28 cellular contexts compared by ENCODE assay signal in the genomic region with DNA sequence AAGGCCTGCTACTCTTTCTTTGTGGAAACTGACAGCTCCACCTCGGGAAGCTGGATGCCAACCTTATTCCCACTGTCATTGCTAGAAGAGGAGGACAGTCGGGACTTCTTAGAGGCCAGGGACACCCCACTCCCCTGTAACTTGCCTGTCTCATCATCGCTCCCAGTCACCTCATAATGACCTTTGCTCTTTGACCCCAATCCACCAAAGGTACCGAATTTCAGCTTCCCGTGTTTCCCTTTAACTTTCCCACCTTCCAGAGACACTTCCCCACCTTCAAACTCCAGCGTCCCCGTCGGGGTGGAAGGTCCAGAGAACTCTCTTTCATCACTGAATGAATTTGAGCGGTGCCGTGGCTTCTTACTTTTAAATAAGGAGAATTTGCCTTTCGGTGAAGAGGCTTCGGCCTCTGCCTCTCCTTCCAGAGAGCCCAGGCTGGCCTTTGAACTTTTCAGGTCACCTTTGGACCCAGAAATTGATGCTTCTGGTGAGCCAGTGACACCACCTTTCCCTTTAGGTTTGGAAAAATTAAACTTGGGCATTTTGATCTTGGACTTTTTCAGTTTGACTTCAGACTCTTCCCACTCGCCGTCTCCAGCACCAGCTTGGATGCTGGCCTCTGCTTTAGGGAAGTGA. TPM values are rescaled to one million over a fixed set of nuclear protein-coding genes. Genes with fewer than 3 reads are reported as not detected.
A peak's percentile ranks its signal among the peaks of the same experiment; 100 is the strongest.
DNase-seq lines count a peak whose midpoint lies in the region; ATAC-seq, FAIRE-seq and TF ChIP-seq lines count a peak whose summit lies in the region.
"Had no signal": no experiment of that assay in that cellular context is flagged by ENCODE, and none has a peak within 500 bp of the region (broad histone marks: within the 10 kb centered on the region; RNA-seq: fewer than 3 reads in every experiment).

No MANE protein-coding gene starts in this region.

- no peaks in the 10 kb centered on the region for H3K27me3 ChIP-seq in muscle layer of colon (ENCODE audit: control insufficient read depth in 1 of 2, insufficient read depth in 2 of 2, low read length in 2 of 2)
- H3K27me3 ChIP-seq in H9 (ENCODE audit: insufficient read depth, low read length) = no peaks in the 10 kb centered on the region
- H3K27me3 ChIP-seq: brain microvascular endothelial cell, heart right ventricle, SJSA1, upper lobe of right lung had no signal

- no peak overlapping the region for H3K4me3 ChIP-seq in muscle layer of colon (ENCODE audit: low read depth in 1 of 2, low read length in 2 of 2)
- H3K4me3 ChIP-seq: heart right ventricle, psoas muscle, SJSA1, upper lobe of right lung had no signal

- H4K20me1 ChIP-seq in H9 (ENCODE audit: control insufficient read depth, insufficient read depth, insufficient read length) = no peaks in the 10 kb centered on the region

- TF ChIP-seq CTCF in chondrocyte (IDR thresholded peaks at IDR 0.05) (no peak), H9 (conservative IDR thresholded peaks at IDR 0.05) (no peak)

- no peak overlapping the region for H3K14ac ChIP-seq in H9 (ENCODE audit: insufficient read depth, low read length)

- no peaks in the 10 kb centered on the region for H3K9me3 ChIP-seq in muscle layer of colon (ENCODE audit: low read length)
- no peaks in the 10 kb centered on the region for H3K9me3 ChIP-seq in H9 (ENCODE audit: control insufficient read depth, low read depth, low read length)
- H3K9me3 ChIP-seq: heart right ventricle, psoas muscle, SJSA1, upper lobe of right lung had no signal

- H2AFZ ChIP-seq in H9 (ENCODE audit: low read length) = no peak overlapping the region

- no peak overlapping the region for H2AK5ac ChIP-seq in H9 (ENCODE audit: insufficient read length, low read length)

- peaks cover 35% of the 10 kb centered on the region for H3K4me1 ChIP-seq in muscle layer of colon (ENCODE audit: insufficient read depth, low read length)
- H3K4me1 ChIP-seq in H9 (ENCODE audit: insufficient read depth, low read length) = no peaks in the 10 kb centered on the region
- H3K4me1 ChIP-seq: upper lobe of right lung had no signal

- H3K4me3 Mint-ChIP-seq in IgD-negative memory B cell (peak overlapping the region in 2 of 4 donors; percentile 47 to 52), chondrocyte (ENCODE audit: unreplicated experiment) (no peak overlapping the region), H9 (no peak overlapping the region)
- no peak overlapping the region for H3K4me3 Mint-ChIP-seq in stimulated activated memory B cell treated with anti-CD40 and anti-IgM and Interleukin-4, amounts not matched to agents 10 μg/mL and 1 μg/mL and 100 μg/mL, for 72 hours
- H3K4me3 Mint-ChIP-seq: activated CD4-positive, alpha-beta memory T cell treated with anti-CD3 and anti-CD28 coated beads for 36 hours had no signal

- H3K27me3 Mint-ChIP-seq in IgD-negative memory B cell = no peaks in the 10 kb centered on the region
- H3K27me3 Mint-ChIP-seq in chondrocyte (ENCODE audit: low read depth) = no peaks in the 10 kb centered on the region
- no peaks in the 10 kb centered on the region for H3K27me3 Mint-ChIP-seq in stimulated activated memory B cell treated with anti-CD40 and anti-IgM and Interleukin-4, amounts not matched to agents 10 μg/mL and 1 μg/mL and 100 μg/mL, for 72 hours
- peaks cover 11% of the 10 kb centered on the region for H3K27me3 Mint-ChIP-seq in H9 (ENCODE audit: low read depth)
- H3K27me3 Mint-ChIP-seq: activated CD4-positive, alpha-beta memory T cell treated with anti-CD3 and anti-CD28 coated beads for 36 hours had no signal

- peaks cover 71% of the 10 kb centered on the region for H3K36me3 ChIP-seq in muscle layer of colon (ENCODE audit: insufficient read depth, low read length)

- H3K27ac Mint-ChIP-seq in IgD-negative memory B cell = peak overlapping the region; percentile 32 to 92 (median 81)
- peak overlapping the region; percentile 74 for H3K27ac Mint-ChIP-seq in chondrocyte (ENCODE audit: unreplicated experiment)
- no peak overlapping the region for H3K27ac Mint-ChIP-seq in stimulated activated memory B cell treated with anti-CD40 and anti-IgM and Interleukin-4, amounts not matched to agents 10 μg/mL and 1 μg/mL and 100 μg/mL, for 72 hours
- H3K27ac Mint-ChIP-seq in H9 = no peak overlapping the region; a peak in 2 of 7 replicates

- no peak overlapping the region for H3K4ac ChIP-seq in H9 (ENCODE audit: low read depth, low read length)

- no peaks in the 10 kb centered on the region for H3K23me2 ChIP-seq in H9 (ENCODE audit: insufficient read length, low read depth, low read length, poor library complexity, severe bottlenecking)

- H3K36me3 Mint-ChIP-seq in IgD-negative memory B cell (peaks cover 1% of the 10 kb centered on the region), chondrocyte (ENCODE audit: low read depth) (peaks cover 39% of the 10 kb centered on the region), H9 (ENCODE audit: insufficient read depth in 1 of 3, low read depth in 3 of 3) (peaks cover 0 to 10% (median 8%) of the 10 kb centered on the region in 3 experiments; a peak in 4 of 7 replicates)
- peaks cover 45% of the 10 kb centered on the region for H3K36me3 Mint-ChIP-seq in stimulated activated memory B cell treated with anti-CD40 and anti-IgM and Interleukin-4, amounts not matched to agents 10 μg/mL and 1 μg/mL and 100 μg/mL, for 72 hours

- ATAC-seq in stimulated activated memory B cell treated with anti-CD40 and anti-IgM and Interleukin-4, amounts not matched to agents 10 μg/mL and 1 μg/mL and 100 μg/mL, for 72 hours = no peak
- ATAC-seq: activated CD4-positive, CD25-positive, alpha-beta regulatory T cell treated with anti-CD3 and anti-CD28 coated beads, Interleukin-2, amount 50 U/mL, for 24 hours; heart right ventricle; psoas muscle; upper lobe of right lung had no signal

- WGBS in H9 (ENCODE audit: extremely low coverage, insufficient read length, low lambda C conversion rate) = no CpG with 5 or more reads among the region's 14 CpGs

- no peak overlapping the region for H3K9ac ChIP-seq in muscle layer of colon (ENCODE audit: low read length)
- H3K9ac ChIP-seq in H9 (ENCODE audit: extremely low read depth, insufficient read length, low read length) = no peak overlapping the region

- no peak overlapping the region for H2BK120ac ChIP-seq in H9 (ENCODE audit: low read depth, low read length, poor library complexity, severe bottlenecking)

- no peaks in the 10 kb centered on the region for H3K79me2 ChIP-seq in H9 (ENCODE audit: insufficient read depth, low read length)

- no peak overlapping the region for H3K23ac ChIP-seq in H9 (ENCODE audit: insufficient read length, low read depth, low read length)

- peak overlapping the region; percentile 19 for H3K27ac ChIP-seq in muscle layer of colon (ENCODE audit: low read depth, low read length)
- no peak overlapping the region for H3K27ac ChIP-seq in H9 (ENCODE audit: insufficient read length, low read depth, low read length)
- H3K27ac ChIP-seq: brain microvascular endothelial cell, C4-2B, psoas muscle, SJSA1, upper lobe of right lung had no signal

- H4K5ac ChIP-seq in H9 (ENCODE audit: insufficient read length, low read depth, low read length) = no peak overlapping the region

- no peak overlapping the region for H2BK15ac ChIP-seq in H9 (ENCODE audit: low read depth, low read length)

- H2BK12ac ChIP-seq in H9 (ENCODE audit: insufficient read length, low read depth, low read length) = no peak overlapping the region

- H3K4me1 Mint-ChIP-seq in IgD-negative memory B cell (peaks cover 4 to 17% (median 6%) of the 10 kb centered on the region in 3 donors), chondrocyte (ENCODE audit: low read depth) (no peaks in the 10 kb centered on the region), H9 (no peaks in the 10 kb centered on the region)
- peaks cover 40% of the 10 kb centered on the region for H3K4me1 Mint-ChIP-seq in stimulated activated memory B cell treated with anti-CD40 and anti-IgM and Interleukin-4, amounts not matched to agents 10 μg/mL and 1 μg/mL and 100 μg/mL, for 72 hours

- H4K91ac ChIP-seq in H9 (ENCODE audit: insufficient read length, low read depth, low read length) = no peak overlapping the region

- H4K8ac ChIP-seq in H9 (replicated peaks; ENCODE audit: insufficient read length, low read depth, low read length) = no peak overlapping the region

- intact Hi-C loops in posterior vena cava (cut with DNase I) = no loop called here

- H3T11ph ChIP-seq in H9 (ENCODE audit: low read length) = no peak overlapping the region

- H2BK20ac ChIP-seq in H9 (ENCODE audit: low read depth, low read length, poor library complexity, severe bottlenecking) = no peak overlapping the region

- no peak for FAIRE-seq in GM19239 (lab: Jason Lieb, UNC)
- FAIRE-seq: GM12891, TTC549 had no signal

- no peak overlapping the region for H2BK5ac ChIP-seq in H9 (ENCODE audit: insufficient read length, low read length)

- no peak overlapping the region for H3K4me2 ChIP-seq in H9 (ENCODE audit: insufficient read depth, insufficient read length, low read length)

- no peak overlapping the region for H3K56ac ChIP-seq in H9 (ENCODE audit: insufficient read length, low read depth, low read length)

- no peak overlapping the region for H3K18ac ChIP-seq in H9 (ENCODE audit: insufficient read length, low read depth, low read length)

- H3K9me3 Mint-ChIP-seq in IgD-negative memory B cell (no peaks in the 10 kb centered on the region), chondrocyte (ENCODE audit: low read depth) (no peaks in the 10 kb centered on the region), H9 (peaks cover under 1 to 6% of the 10 kb centered on the region in 2 experiments; a peak in 2 of 5 replicates)
- H3K9me3 Mint-ChIP-seq in stimulated activated memory B cell treated with anti-CD40 and anti-IgM and Interleukin-4, amounts not matched to agents 10 μg/mL and 1 μg/mL and 100 μg/mL, for 72 hours = no peaks in the 10 kb centered on the region
- H3K9me3 Mint-ChIP-seq: activated CD4-positive, alpha-beta memory T cell treated with anti-CD3 and anti-CD28 coated beads for 36 hours had no signal

- H3K79me1 ChIP-seq in H9 (ENCODE audit: insufficient read depth, low read depth, low read length, poor library complexity, severe bottlenecking) = no peaks in the 10 kb centered on the region

- no peak for DNase-seq in chondrocyte (ENCODE audit: low spot score)
- DNase-seq in posterior vena cava (ENCODE audit: low spot score) = no peak
- DNase-seq in GM19239 (ENCODE audit: insufficient read length, low spot score) = no peak
- no peak for DNase-seq in H9
- DNase-seq: activated CD4-positive, alpha-beta memory T cell treated with anti-CD3 and anti-CD28 coated beads for 36 hours; activated CD8-positive, alpha-beta memory T cell treated with anti-CD3 and anti-CD28 coated beads, Interleukin-2, amount 50 U/mL, for 48 hours; activated naive CD4-positive, alpha-beta T cell treated with anti-CD3 and anti-CD28 coated beads, Interleukin-2, amount 50 U/mL, for 16 hours; amniotic stem cell; brain microvascular endothelial cell; effector CD4-positive, alpha-beta T cell; EL; erythroblast; GOT3; heart right ventricle; NCI-H1092 treated with DMSO at 0.1 percent for 48 hours; NCI-H187; NCI-H526; psoas muscle; T-helper 1 cell; upper lobe of right lung had no signal

RNA-seq across cellular contexts. Expression of gene AHNAK, which starts 29.8 kb away (rescaled TPM):
- polyA plus RNA-seq in IgD-negative memory B cell = 107 TPM
- total RNA-seq in chondrocyte (476 to 526 TPM (median 514 TPM) in 3 replicates), posterior vena cava (100 to 1,000 TPM; 938 to 955 TPM), H9 (2021) (13.9 and 15.2 TPM in 2 replicates)

RNA-seq across cellular contexts. Expression of gene EEF1G, which starts 56.8 kb away (rescaled TPM):
- 1,657 TPM for polyA plus RNA-seq in IgD-negative memory B cell
- total RNA-seq in chondrocyte (1,000 to 1,202 TPM (median 1,017 TPM) in 3 replicates), posterior vena cava (100 to 1,000 TPM; 706 to 749 TPM), H9 (2021) (1,790 and 1,800 TPM in 2 replicates)

Comparison
In these comparisons a context has a peak if more than half of its experiments do, and no peak if none do; other contexts are left out.
1. H3K27ac Mint-ChIP-seq: peak in IgD-negative memory B cell (3 of 3) and chondrocyte (single experiment); none in stimulated activated memory B cell treated with anti-CD40 and anti-IgM and Interleukin-4, amounts not matched to agents 10 μg/mL and 1 μg/mL and 100 μg/mL, for 72 hours (single experiment) and H9 (0 of 3).
2. RNA of gene AHNAK, which starts 29.8 kb away (total RNA-seq): 938 to 955 TPM in posterior vena cava and 476 to 526 TPM in chondrocyte; 13.9 to 15.2 TPM in H9; every median in the first group is over 10 times any median in the second.